In genomic region chr1:33338495-33339211, GRCh38 we compare ENCODE assay signal across 10 cellular contexts. TPM values are rescaled to one million over a fixed set of nuclear protein-coding genes. Genes with fewer than 3 reads are reported as not detected.
A peak's percentile ranks its signal among the peaks of the same experiment; 100 is the strongest.
DNase-seq lines count a peak whose midpoint lies in the region; ATAC-seq and TF ChIP-seq lines count a peak whose summit lies in the region.
"Had no signal": no experiment of that assay in that cellular context is flagged by ENCODE, and none has a peak within 500 bp of the region (broad histone marks: within the 10 kb centered on the region; RNA-seq: fewer than 3 reads in every experiment).

No MANE protein-coding gene starts in this region.

- H3K27ac ChIP-seq in SK-N-SH (ENCODE audit: low read depth in 2 of 2, low read length in 1 of 2), result peak overlapping the region; percentile 44 to 60
- H3K27ac ChIP-seq in duodenal mucosa (ENCODE audit: low read depth, low read length), result peak overlapping the region; percentile 54
- H3K27ac ChIP-seq in mesodermal cell (ENCODE audit: low read depth, low read length, severe bottlenecking), result peak overlapping the region; percentile 71
- H3K27ac ChIP-seq in vagina, result peak overlapping the region; percentile 83
- H3K27ac ChIP-seq: SJSA1 had no signal

- H3K4me1 ChIP-seq in SK-N-SH (ENCODE audit: control insufficient read depth in 1 of 2, insufficient read depth in 2 of 2, low read depth in 1 of 2, low read length in 1 of 2) (peaks cover 51 to 79% of the 10 kb centered on the region in 2 experiments), duodenal mucosa (ENCODE audit: control insufficient read depth in 1 of 2, insufficient read depth in 2 of 2, low read length in 2 of 2) (peaks cover 66 to 71% of the 10 kb centered on the region in 2 donors), mesodermal cell (ENCODE audit: control insufficient read depth, insufficient read depth, low read length, poor library complexity, severe bottlenecking) (peaks cover 77% of the 10 kb centered on the region), vagina (peaks cover 100% of the 10 kb centered on the region)

- no peaks in the 10 kb centered on the region for H3K9me3 ChIP-seq in SK-N-SH
- H3K9me3 ChIP-seq in duodenal mucosa (ENCODE audit: control insufficient read depth in 1 of 2, low read length in 2 of 2), result no peaks in the 10 kb centered on the region
- H3K9me3 ChIP-seq in mesodermal cell (ENCODE audit: control insufficient read depth, low read length), result no peaks in the 10 kb centered on the region
- H3K9me3 ChIP-seq in vagina, result no peaks in the 10 kb centered on the region
- H3K9me3 ChIP-seq: SJSA1 had no signal

- peaks cover 26% of the 10 kb centered on the region for H3F3A ChIP-seq in SK-N-SH (replicated peaks; ENCODE audit: insufficient read depth)

- H3K9ac ChIP-seq in SK-N-SH, result no peak overlapping the region
- H3K9ac ChIP-seq in duodenal mucosa (ENCODE audit: low read depth in 1 of 2, low read length in 2 of 2), result peak overlapping the region; percentile 2 to 3

- H3K27me3 ChIP-seq in SK-N-SH (ENCODE audit: insufficient read depth) (no peaks in the 10 kb centered on the region), duodenal mucosa (ENCODE audit: control insufficient read depth in 1 of 2, insufficient read depth in 2 of 2, low read length in 2 of 2) (no peaks in the 10 kb centered on the region), vagina (no peaks in the 10 kb centered on the region)
- H3K27me3 ChIP-seq: SJSA1 had no signal

- intact Hi-C loops in vagina (cut with DNase I), result no loop called here

- WGBS in SK-N-SH (ENCODE audit: low lambda C conversion rate), result 73% methylated on average over 13 of the region's 13 CpGs
- 54 to 58% methylated on average over 10 to 13 of the region's 13 CpGs for WGBS in mesodermal cell (ENCODE audit: insufficient coverage in 2 of 2), 2 experiments

- H2AFZ ChIP-seq in SK-N-SH (ENCODE audit: low read depth), result no peak overlapping the region

- H3K4me3 ChIP-seq in SK-N-SH (ENCODE audit: low read depth in 2 of 2, low read length in 1 of 2) (no peak overlapping the region; a peak in 1 of 4 replicates), duodenal mucosa (ENCODE audit: low read depth in 1 of 2, low read length in 2 of 2) (peak overlapping the region; percentile 2 to 43), mesodermal cell (ENCODE audit: extremely low read depth, insufficient read depth, low read length, poor library complexity, severe bottlenecking) (no peak overlapping the region), vagina (peak overlapping the region; percentile 14 to 20)
- H3K4me3 ChIP-seq: SJSA1 had no signal

- TF ChIP-seq EP300 in SK-N-SH (IDR thresholded peaks at IDR 0.05; ENCODE audit: borderline replicate concordance in 1 of 2, low read depth in 1 of 2, low read length in 1 of 2), result no peak

- POLR2A ChIA-PET in SK-N-SH (lab: Yijun Ruan, JAX), result interaction anchor here (1.5 kb wide), 1 partner anchor 11 kb away, joined by 7 read pairs; no protein-coding TSS in a partner anchor

- no peak for TF ChIP-seq RAD21 in SK-N-SH (IDR thresholded peaks at IDR 0.05; ENCODE audit: low read length)

- peaks cover 98% of the 10 kb centered on the region for H4K20me1 ChIP-seq in SK-N-SH (ENCODE audit: insufficient read depth)

- H3K4me2 ChIP-seq in SK-N-SH, result peak overlapping the region; percentile 61

- no peak for TF ChIP-seq POLR2A in vagina (IDR thresholded peaks at IDR 0.05)

- H3K36me3 ChIP-seq in SK-N-SH (replicated peaks in 1 of 2; ENCODE audit: control insufficient read depth in 1 of 2, insufficient read depth in 2 of 2, low read length in 1 of 2) (peaks cover 48 to 55% of the 10 kb centered on the region in 2 experiments), duodenal mucosa (ENCODE audit: control insufficient read depth in 1 of 2, insufficient read depth in 2 of 2, low read length in 2 of 2) (peaks cover 6 to 19% of the 10 kb centered on the region in 2 donors), mesodermal cell (ENCODE audit: control insufficient read depth, insufficient read depth, low read length) (peaks cover 79% of the 10 kb centered on the region), vagina (no peaks in the 10 kb centered on the region)

- TF ChIP-seq CTCF in SK-N-SH (IDR thresholded peaks at IDR 0.05), result no peak
- no peak for TF ChIP-seq CTCF in vagina (IDR thresholded peaks at IDR 0.05)

- DNase-seq in SK-N-SH, result no peak
- peak in 1 of 2 donors; percentile 95 for DNase-seq in vagina (ENCODE audit: extremely low spot score in 2 of 2)
- no peak for DNase-seq in HK-2 (ENCODE audit: unreplicated experiment)
- DNase-seq in activated CD4-positive, CD25-positive, alpha-beta regulatory T cell (lab: John Stamatoyannopoulos, UW), result no peak
- DNase-seq: stimulated activated CD4-positive, alpha-beta T cell treated with anti-CD3 and anti-CD28 coated beads, Interleukin-4, amount 100 ng/mL, for 1 hour had no signal

- ATAC-seq in SK-N-SH treated with all-trans-retinoic acid at 6 μM for 48 hours (no peak; the same call in 2 of the 3 replicates), HG03442 (IDR thresholded peaks at IDR 0.05; ENCODE audit: unreplicated experiment) (no peak)

- no peaks in the 10 kb centered on the region for H3K9me2 ChIP-seq in SK-N-SH

- H3K79me2 ChIP-seq in SK-N-SH (ENCODE audit: insufficient read depth), result peaks cover 100% of the 10 kb centered on the region

- CTCF ChIA-PET in SK-N-SH (lab: Yijun Ruan, JAX), result interaction anchor here (0.8 to 5.6 kb wide), 8 partner anchors 14 to 405 kb away, joined by 3 to 24 read pairs (median 4); no protein-coding TSS in a partner anchor

TF ChIP-seq in SK-N-SH, 30 proteins besides CTCF, POLR2A, EP300 and RAD21 (continues in another document):
- no peak for TF ChIP-seq FOXJ3 (CRISPR knock-in tag; IDR thresholded peaks at IDR 0.05)
- TF ChIP-seq RCOR1 (IDR thresholded peaks at IDR 0.05; ENCODE audit: low read length), result no peak
- TF ChIP-seq USF1 (IDR thresholded peaks at IDR 0.05; ENCODE audit: borderline replicate concordance, low read depth), result no peak
- no peak for TF ChIP-seq YY1 (IDR thresholded peaks at IDR 0.05; ENCODE audit: low read depth)
- no peak for TF ChIP-seq MXI1 (IDR thresholded peaks at IDR 0.05; ENCODE audit: low read depth, low read length)
- no peak for TF ChIP-seq TAF1 (IDR thresholded peaks at IDR 0.05; ENCODE audit: borderline replicate concordance, low read depth, low read length)
- TF ChIP-seq TCF12 (IDR thresholded peaks at IDR 0.05), result no peak
- no peak for TF ChIP-seq USF2 (IDR thresholded peaks at IDR 0.05; ENCODE audit: borderline replicate concordance, low read depth, low read length)

TF ChIP-seq in SK-N-SH treated with all-trans-retinoic acid at 6 μM for 48 hours, 23 proteins besides CTCF, POLR2A, EP300 and RAD21:
- TF ChIP-seq, protein P1, sequence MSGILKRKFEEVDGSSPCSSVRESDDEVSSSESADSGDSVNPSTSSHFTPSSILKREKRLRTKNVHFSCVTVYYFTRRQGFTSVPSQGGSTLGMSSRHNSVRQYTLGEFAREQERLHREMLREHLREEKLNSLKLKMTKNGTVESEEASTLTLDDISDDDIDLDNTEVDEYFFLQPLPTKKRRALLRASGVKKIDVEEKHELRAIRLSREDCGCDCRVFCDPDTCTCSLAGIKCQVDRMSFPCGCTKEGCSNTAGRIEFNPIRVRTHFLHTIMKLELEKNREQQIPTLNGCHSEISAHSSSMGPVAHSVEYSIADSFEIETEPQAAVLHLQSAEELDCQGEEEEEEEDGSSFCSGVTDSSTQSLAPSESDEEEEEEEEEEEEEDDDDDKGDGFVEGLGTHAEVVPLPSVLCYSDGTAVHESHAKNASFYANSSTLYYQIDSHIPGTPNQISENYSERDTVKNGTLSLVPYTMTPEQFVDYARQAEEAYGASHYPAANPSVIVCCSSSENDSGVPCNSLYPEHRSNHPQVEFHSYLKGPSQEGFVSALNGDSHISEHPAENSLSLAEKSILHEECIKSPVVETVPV (CRISPR knock-in tag; IDR thresholded peaks at IDR 0.05), result no peak
- TF ChIP-seq ZFP30 (CRISPR knock-in tag; IDR thresholded peaks at IDR 0.05), result no peak
- TF ChIP-seq ZNF70 (CRISPR knock-in tag; IDR thresholded peaks at IDR 0.05), result no peak
- TF ChIP-seq ZNF565 (CRISPR knock-in tag; conservative IDR thresholded peaks at IDR 0.05; ENCODE audit: low read depth), result no peak
- TF ChIP-seq GLIS3 (CRISPR knock-in tag; IDR thresholded peaks at IDR 0.05), result no peak
- no peak for TF ChIP-seq ISL1 (CRISPR knock-in tag; IDR thresholded peaks at IDR 0.05)
- no peak for TF ChIP-seq PPARA (CRISPR knock-in tag; IDR thresholded peaks at IDR 0.05; ENCODE audit: borderline replicate concordance)
- TF ChIP-seq BACH2 (CRISPR knock-in tag; IDR thresholded peaks at IDR 0.05; ENCODE audit: borderline replicate concordance), result no peak

RNA-seq across cellular contexts. Expression of gene A3GALT2, which starts 17.8 kb away (rescaled TPM):
- polyA plus RNA-seq in SK-N-SH (2012; rRNA removed), result 0.07 TPM in 1 of 2 replicates, not detected in the other
- 0.03 TPM in 1 of 2 replicates, not detected in the other for polyA plus RNA-seq in SK-N-SH (2012; cell fraction: cytosol; rRNA removed)
- 0.60 and 0.71 TPM in 2 replicates for polyA plus RNA-seq in SK-N-SH (2012; cell fraction: nucleus; rRNA removed)
- polyA plus RNA-seq in mesodermal cell (2013, experiment 1 of 2), result not detected
- polyA plus RNA-seq in mesodermal cell (2013, experiment 2 of 2), result not detected
- total RNA-seq in vagina, result not detected
- total RNA-seq: SJSA1 had no signal

Comparison
In these comparisons a context has a peak if more than half of its experiments do, and no peak if none do; other contexts are left out.
1. H3K4me3 ChIP-seq: peak in duodenal mucosa (2 of 2) and vagina (2 of 2); none in SK-N-SH (0 of 2) and mesodermal cell (single experiment).
2. Peak in every context shown above with its lines, with median percentiles within 50 percentile points of each other: H3K27ac ChIP-seq.